In genomic region chr13:30164141-30164540, GRCh38 we compare ENCODE assay signal across 16 cellular contexts.
DNase-seq lines count a peak whose midpoint lies in the region; ATAC-seq and TF ChIP-seq lines count a peak whose summit lies in the region.
"Had no signal": no experiment of that assay in that cellular context is flagged by ENCODE, and none has a peak within 500 bp of the region (broad histone marks: within the 10 kb centered on the region; RNA-seq: fewer than 3 reads in every experiment).

No MANE protein-coding gene starts in this region.

- no peak overlapping the region for H2BK120ac ChIP-seq in trophoblast cell (ENCODE audit: insufficient read depth, low read length, poor library complexity)

- peaks cover 3 to 12% (median 8%) of the 10 kb centered on the region in 4 donors for H3K4me1 Mint-ChIP-seq in CD4-positive, alpha-beta memory T cell
- H3K4me1 Mint-ChIP-seq in activated CD4-positive, alpha-beta T cell treated with anti-CD3 and anti-CD28 coated beads for 36 hours, result peaks cover 18% of the 10 kb centered on the region

- H4K12ac ChIP-seq in trophoblast cell (ENCODE audit: low read depth, low read length), result no peak overlapping the region

- DNase-seq in A673 (ENCODE audit: low spot score) (peak; percentile 91), NCI-H82 (lab: John Stamatoyannopoulos, UW) (peak; percentile 99), dermis microvascular lymphatic vessel endothelial cell (ENCODE audit: low read depth in 2 of 2) (peak; percentile 47 to 59), trophoblast cell (no peak), NCI-H187 (lab: John Stamatoyannopoulos, UW) (no peak)
- no peak for DNase-seq in CD4-positive, alpha-beta memory T cell
- no peak for DNase-seq in activated CD4-positive, alpha-beta T cell treated with anti-CD3 and anti-CD28 coated beads for 36 hours
- DNase-seq: Caco-2; CD8-positive, alpha-beta T cell; DND-41; GF-D8; GM23248; H7 had no signal

- H3K14ac ChIP-seq in trophoblast cell (ENCODE audit: low read length), result no peak overlapping the region

- no peak overlapping the region for H3K4ac ChIP-seq in trophoblast cell (ENCODE audit: low read depth, low read length)

- H3K4me3 ChIP-seq in A673 (ENCODE audit: low read depth, low read length, poor library complexity, severe bottlenecking) (no peak overlapping the region), trophoblast cell (ENCODE audit: low read depth, low read length) (no peak overlapping the region)
- no peak overlapping the region for H3K4me3 ChIP-seq in CD4-positive, alpha-beta memory T cell (ENCODE audit: low read length in 2 of 2)
- H3K4me3 ChIP-seq: GM23248, K562 had no signal

- H3K36me3 Mint-ChIP-seq in CD4-positive, alpha-beta memory T cell, result no peaks in the 10 kb centered on the region
- H3K36me3 Mint-ChIP-seq in activated CD4-positive, alpha-beta T cell treated with anti-CD3 and anti-CD28 coated beads for 36 hours (ENCODE audit: low read depth), result no peaks in the 10 kb centered on the region
- H3K36me3 Mint-ChIP-seq: CD8-positive, alpha-beta T cell had no signal

- peak overlapping the region; percentile 73 for H3K27ac ChIP-seq in A673 (ENCODE audit: low read depth, low read length, poor library complexity, severe bottlenecking)
- H3K27ac ChIP-seq in trophoblast cell (ENCODE audit: low read depth, low read length), result no peak overlapping the region
- H3K27ac ChIP-seq in CD4-positive, alpha-beta memory T cell (ENCODE audit: low read depth, low read length), result no peak overlapping the region
- H3K27ac ChIP-seq: 22Rv1, C4-2B, GM23248 had no signal

- peaks cover 0 to 5% (median 0%) of the 10 kb centered on the region in 8 donors for H3K9me3 Mint-ChIP-seq in CD4-positive, alpha-beta memory T cell
- no peaks in the 10 kb centered on the region for H3K9me3 Mint-ChIP-seq in activated CD4-positive, alpha-beta T cell treated with anti-CD3 and anti-CD28 coated beads for 36 hours (ENCODE audit: low read depth)
- H3K9me3 Mint-ChIP-seq: CD8-positive, alpha-beta T cell had no signal

- H4K91ac ChIP-seq in trophoblast cell (ENCODE audit: low read depth, low read length), result no peak overlapping the region

- no peaks in the 10 kb centered on the region for H3K9me3 ChIP-seq in A673 (ENCODE audit: low read depth, low read length, poor library complexity, severe bottlenecking)
- no peaks in the 10 kb centered on the region for H3K9me3 ChIP-seq in trophoblast cell (ENCODE audit: insufficient read depth, low read depth, low read length)
- no peaks in the 10 kb centered on the region for H3K9me3 ChIP-seq in CD4-positive, alpha-beta memory T cell (ENCODE audit: control insufficient read depth in 1 of 2, low read length in 2 of 2)
- H3K9me3 ChIP-seq: Caco-2 had no signal

- H2AFZ ChIP-seq in trophoblast cell (ENCODE audit: insufficient read depth, low read length, poor library complexity), result no peak overlapping the region
- H2AFZ ChIP-seq: GM23248 had no signal

- no peak overlapping the region for H2BK5ac ChIP-seq in trophoblast cell (ENCODE audit: low read depth, low read length, poor library complexity)

- no peak overlapping the region for H3K4me2 ChIP-seq in trophoblast cell (ENCODE audit: low read length)

- no peak for TF ChIP-seq CTCF in A673 (conservative IDR thresholded peaks at IDR 0.05; ENCODE audit: low read depth, low read length)

- no peaks in the 10 kb centered on the region for H3K79me2 ChIP-seq in trophoblast cell (ENCODE audit: control insufficient read depth, insufficient read depth, low read length, poor library complexity)

- H3K18ac ChIP-seq in trophoblast cell (ENCODE audit: low read length), result no peak overlapping the region

- H3K9ac ChIP-seq in trophoblast cell (ENCODE audit: low read length), result peak overlapping the region; percentile 15
- H3K9ac ChIP-seq: GM23248 had no signal

- no peak overlapping the region for H4K8ac ChIP-seq in trophoblast cell (ENCODE audit: low read depth, low read length)

- peaks cover 1% of the 10 kb centered on the region for H3K79me1 ChIP-seq in trophoblast cell (ENCODE audit: low read length)

- H3K27me3 Mint-ChIP-seq in CD4-positive, alpha-beta memory T cell, result no peaks in the 10 kb centered on the region
- H3K27me3 Mint-ChIP-seq in activated CD4-positive, alpha-beta T cell treated with anti-CD3 and anti-CD28 coated beads for 36 hours, result no peaks in the 10 kb centered on the region

- WGBS in trophoblast cell (ENCODE audit: extremely low coverage, insufficient coverage, insufficient read length), result no CpG with 5 or more reads among the region's 9 CpGs

- H3K23ac ChIP-seq in trophoblast cell (ENCODE audit: low read length), result no peak overlapping the region

- H3K4me1 ChIP-seq in A673 (ENCODE audit: insufficient read depth, low read length, poor library complexity, severe bottlenecking), result peaks cover 25% of the 10 kb centered on the region
- peaks cover 2 to 7% of the 10 kb centered on the region in 2 experiments for H3K4me1 ChIP-seq in trophoblast cell (ENCODE audit: control insufficient read depth in 1 of 2, insufficient read depth in 2 of 2, low read length in 2 of 2)
- peaks cover 3% of the 10 kb centered on the region for H3K4me1 ChIP-seq in CD4-positive, alpha-beta memory T cell (ENCODE audit: insufficient read depth, low read length)
- H3K4me1 ChIP-seq: Caco-2 had no signal

- no peak overlapping the region for H2BK12ac ChIP-seq in trophoblast cell (ENCODE audit: low read length)

- CTCF ChIA-PET in A673 (lab: Charles Lee), result interaction anchor here (0.8 kb wide), 1 partner anchor 9 kb away, joined by 4 read pairs; no protein-coding TSS in a partner anchor
- CTCF ChIA-PET in CD4-positive, alpha-beta memory T cell (lab: Charles Lee; ENCODE audit: partially characterized antibody), result interaction anchor here (28.3 kb wide), 1 partner anchor 34 kb away, joined by 974 read pairs; no protein-coding TSS in a partner anchor
- CTCF ChIA-PET in activated CD4-positive, alpha-beta T cell treated with anti-CD3 and anti-CD28 coated beads for 36 hours (lab: Charles Lee), result interaction anchor here (0.5 to 1.4 kb wide), 2 partner anchors 32 to 239 kb away, joined by 3 to 6 read pairs; no protein-coding TSS in a partner anchor

- BruUV-seq in A673 (replicated peaks; lab: Mats Ljungman, UMichigan), result no TSS peak

- H2AK5ac ChIP-seq in trophoblast cell (ENCODE audit: low read length), result no peak overlapping the region

- intact Hi-C loops in A673 (cut with micrococcal nuclease; ENCODE audit: unreplicated experiment), result no loop called here
- intact Hi-C loops in CD4-positive, alpha-beta memory T cell (cut with micrococcal nuclease), result no loop called here
- intact Hi-C loops in activated CD4-positive, alpha-beta T cell treated with anti-CD3 and anti-CD28 coated beads for 36 hours (cut with DNase I, micrococcal nuclease), result no loop called here

- ATAC-seq in activated CD4-positive, alpha-beta T cell treated with anti-CD3 and anti-CD28 coated beads for 36 hours, result no peak
- ATAC-seq: CD8-positive, alpha-beta T cell; K562 had no signal

- H3K36me3 ChIP-seq in A673 (ENCODE audit: insufficient read depth, low read length, poor library complexity, severe bottlenecking) (no peaks in the 10 kb centered on the region), trophoblast cell (ENCODE audit: control insufficient read depth in 1 of 2, insufficient read depth in 2 of 2, low read length in 2 of 2) (no peaks in the 10 kb centered on the region)
- H3K36me3 ChIP-seq in CD4-positive, alpha-beta memory T cell (ENCODE audit: insufficient read depth, low read length), result no peaks in the 10 kb centered on the region

- H3K27ac Mint-ChIP-seq in CD4-positive, alpha-beta memory T cell, result peak overlapping the region in 1 of 7 donors; percentile 75
- H3K27ac Mint-ChIP-seq in activated CD4-positive, alpha-beta T cell treated with anti-CD3 and anti-CD28 coated beads for 36 hours, result no peak overlapping the region
- H3K27ac Mint-ChIP-seq: CD8-positive, alpha-beta T cell had no signal

- no peaks in the 10 kb centered on the region for H3K27me3 ChIP-seq in A673 (replicated peaks; ENCODE audit: insufficient read depth, low read depth, low read length, poor library complexity)
- no peaks in the 10 kb centered on the region for H3K27me3 ChIP-seq in trophoblast cell (ENCODE audit: insufficient read depth, low read length)
- no peaks in the 10 kb centered on the region for H3K27me3 ChIP-seq in CD4-positive, alpha-beta memory T cell (ENCODE audit: insufficient read depth, low read length)

- POLR2A ChIA-PET in A673 (lab: Charles Lee; ENCODE audit: low non-redundant PET), result no interaction called here
- POLR2A ChIA-PET in CD4-positive, alpha-beta memory T cell (lab: Charles Lee; ENCODE audit: partially characterized antibody), result no interaction called here
- POLR2A ChIA-PET in activated CD4-positive, alpha-beta T cell treated with anti-CD3 and anti-CD28 coated beads for 36 hours (lab: Charles Lee), result no interaction called here

- H3K4me3 Mint-ChIP-seq in CD4-positive, alpha-beta memory T cell, result no peak overlapping the region
- no peak overlapping the region for H3K4me3 Mint-ChIP-seq in activated CD4-positive, alpha-beta T cell treated with anti-CD3 and anti-CD28 coated beads for 36 hours
- H3K4me3 Mint-ChIP-seq: CD8-positive, alpha-beta T cell had no signal

Comparison
In these comparisons a context has a peak if more than half of its experiments do, and no peak if none do; other contexts are left out.
1. DNase-seq: peak in A673 (single experiment), NCI-H82 (single experiment) and dermis microvascular lymphatic vessel endothelial cell (2 of 2); none in trophoblast cell (0 of 2), CD4-positive, alpha-beta memory T cell (0 of 5), NCI-H187 (0 of 2) and activated CD4-positive, alpha-beta T cell treated with anti-CD3 and anti-CD28 coated beads for 36 hours (single experiment).